ENCODE assay signal across 24 cellular contexts in the genomic region with DNA sequence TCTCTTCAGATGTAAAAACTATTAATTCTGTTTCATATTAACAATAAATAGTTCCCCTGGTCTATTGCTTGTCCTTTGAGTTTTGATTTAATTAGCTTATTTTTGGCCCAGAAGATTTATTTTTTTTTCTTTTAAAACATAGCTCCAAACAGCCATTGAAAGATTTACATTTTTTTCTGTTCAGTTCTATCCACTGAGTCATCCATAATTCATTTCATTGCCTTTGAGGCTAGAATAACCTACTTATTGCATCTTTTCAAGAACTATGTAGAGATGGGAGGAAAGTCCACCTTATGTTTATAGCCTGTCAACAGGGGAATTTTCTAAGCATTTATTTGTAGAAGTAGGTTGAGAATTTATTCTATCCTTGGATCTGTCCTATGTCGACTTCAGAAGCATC. TPM values are rescaled to one million over a fixed set of nuclear protein-coding genes. Genes with fewer than 3 reads are reported as not detected.
DNase-seq lines count a peak whose midpoint lies in the region; ATAC-seq and TF ChIP-seq lines count a peak whose summit lies in the region.
"Had no signal": no experiment of that assay in that cellular context is flagged by ENCODE, and none has a peak within 500 bp of the region (broad histone marks: within the 10 kb centered on the region; RNA-seq: fewer than 3 reads in every experiment).

No MANE protein-coding gene starts in this region.

- no TSS peak for BruUV-seq in IMR-90 (replicated peaks; lab: Mats Ljungman, UMichigan)

- no peak overlapping the region for H3K4me3 Mint-ChIP-seq in activated CD8-positive, alpha-beta T cell treated with anti-CD3 and anti-CD28 coated beads for 36 hours
- no peak overlapping the region for H3K4me3 Mint-ChIP-seq in activated CD8-positive, alpha-beta T cell treated with anti-CD3 and anti-CD28 coated beads, Interleukin-2, amount 10 ng/mL, durations not matched to agents 7 days and 5 days
- H3K4me3 Mint-ChIP-seq in nephron progenitor cell, result no peak overlapping the region

- in situ Hi-C loops in IMR-90 (cut with MboI; ENCODE audit: low sequenced_read_pairs), result no loop called here
- in situ Hi-C loops in astrocyte of the spinal cord (cut with HindIII; ENCODE audit: low sequenced_read_pairs), result no loop called here

- dilution Hi-C loops in IMR-90 (cut with HindIII; ENCODE audit: low sequenced_read_pairs, unreplicated experiment), result no loop called here

- H3K14ac ChIP-seq in IMR-90 (replicated peaks; ENCODE audit: low read depth, low read length), result no peak overlapping the region

- no peak overlapping the region for H3K56ac ChIP-seq in IMR-90 (ENCODE audit: extremely low read depth, insufficient read depth, low read length)

- no peak for DNase-seq in activated CD8-positive, alpha-beta T cell treated with anti-CD3 and anti-CD28 coated beads for 36 hours
- no peak for DNase-seq in activated CD8-positive, alpha-beta T cell treated with anti-CD3 and anti-CD28 coated beads, Interleukin-2, amount 10 ng/mL, durations not matched to agents 7 days and 5 days
- DNase-seq in IMR-90 (peak; percentile 75), astrocyte of the spinal cord (ENCODE audit: low read depth, low spot score) (peak; percentile 15), nephron progenitor cell (no peak), GF-D8 (lab: John Stamatoyannopoulos, UW) (no peak)
- DNase-seq in activated CD4-positive, alpha-beta T cell treated with anti-CD3 and anti-CD28 coated beads for 4 hours, result no peak
- DNase-seq: ACHN; activated CD8-positive, alpha-beta memory T cell treated with anti-CD3 and anti-CD28 coated beads, Interleukin-2, amount 50 U/mL, for 48 hours; COR-L47; dorsolateral prefrontal cortex; KBM-7; left lung; mucosa of descending colon; NCI-H2081; NCI-H510A treated with DMSO at 0.1 percent for 48 hours; SHP77; stimulated activated CD4-positive, alpha-beta T cell treated with anti-CD3 and anti-CD28 coated beads, Interleukin-15, amount 100 ng/mL, for 24 hours; stimulated activated naive CD4-positive, alpha-beta T cell treated with Interleukin-2 at 50 U/mL for 16 hours; transverse colon had no signal

- intact Hi-C loops in activated CD8-positive, alpha-beta T cell treated with anti-CD3 and anti-CD28 coated beads for 36 hours (cut with micrococcal nuclease), result loop anchor here (2.0 to 5.0 kb wide), 2 partner anchors 14 to 36 kb away; no protein-coding TSS in a partner anchor
- intact Hi-C loops in IMR-90 (cut with micrococcal nuclease), result loop anchor here (2.0 kb wide), 1 partner anchor 14 kb away; no protein-coding TSS in a partner anchor

- no peak overlapping the region for H4K8ac ChIP-seq in IMR-90 (ENCODE audit: low read depth in 2 of 2, low read length in 2 of 2)

- 0 out of 4 replicates have a peak, but pooled peaks cover 0 to 4% of the 10 kb centered on the region in 2 experiments for H3K79me1 ChIP-seq in IMR-90 (ENCODE audit: low read depth in 1 of 2, low read length in 2 of 2)

- H3K9ac ChIP-seq in IMR-90 (ENCODE audit: low read depth, low read length), result no peak overlapping the region

- CTCF ChIA-PET in activated CD8-positive, alpha-beta T cell treated with anti-CD3 and anti-CD28 coated beads for 36 hours (lab: Charles Lee), result no interaction called here
- CTCF ChIA-PET in activated CD8-positive, alpha-beta T cell treated with anti-CD3 and anti-CD28 coated beads, Interleukin-2, amount 10 ng/mL, durations not matched to agents 7 days and 5 days (lab: Charles Lee), result no interaction called here
- CTCF ChIA-PET in IMR-90 (lab: Yijun Ruan, JAX), result no interaction called here

- H3K9me1 ChIP-seq in IMR-90 (ENCODE audit: insufficient read depth, low read length), result peaks cover 5% of the 10 kb centered on the region; the same call in 1 of the 2 replicates

- no peaks in the 10 kb centered on the region for H3K9me3 ChIP-seq in IMR-90 (ENCODE audit: control insufficient read depth, insufficient read depth, low read length)
- H3K9me3 ChIP-seq: mucosa of descending colon, right atrium auricular region, transverse colon had no signal

- no peak overlapping the region for H2AK9ac ChIP-seq in IMR-90 (replicated peaks; ENCODE audit: low read depth, low read length, poor library complexity)

- H2BK5ac ChIP-seq in IMR-90 (ENCODE audit: low read depth, low read length, poor library complexity, severe bottlenecking), result no peak overlapping the region

- no peak overlapping the region for H2AK5ac ChIP-seq in IMR-90 (ENCODE audit: low read depth, low read length)

- H3K36me3 ChIP-seq in IMR-90 (ENCODE audit: control insufficient read depth, insufficient read depth, low read length), result no peaks in the 10 kb centered on the region
- H3K36me3 ChIP-seq: cardiac muscle cell, left lung, right atrium auricular region, transverse colon had no signal

- no CpG with 5 or more reads among the region's 1 CpG for WGBS in IMR-90 (ENCODE audit: extremely low coverage in 2 of 2, insufficient read length in 1 of 2), 2 experiments

- peaks cover 5% of the 10 kb centered on the region for H3K36me3 Mint-ChIP-seq in activated CD8-positive, alpha-beta T cell treated with anti-CD3 and anti-CD28 coated beads for 36 hours (ENCODE audit: low read depth)
- H3K36me3 Mint-ChIP-seq in activated CD8-positive, alpha-beta T cell treated with anti-CD3 and anti-CD28 coated beads, Interleukin-2, amount 10 ng/mL, durations not matched to agents 7 days and 5 days (ENCODE audit: low read depth), result peaks cover 8% of the 10 kb centered on the region
- H3K36me3 Mint-ChIP-seq in nephron progenitor cell (ENCODE audit: low read depth), result peaks cover 2% of the 10 kb centered on the region

- peaks cover 18% of the 10 kb centered on the region for H3K4me1 ChIP-seq in IMR-90 (ENCODE audit: control insufficient read depth, insufficient read depth, low read length)

- TF ChIP-seq POLR2A in IMR-90 (IDR thresholded peaks at IDR 0.05; ENCODE audit: low read depth, low read length), result no peak

- H3K23ac ChIP-seq in IMR-90 (ENCODE audit: low read depth, low read length), result no peak overlapping the region

- POLR2A ChIA-PET in activated CD8-positive, alpha-beta T cell treated with anti-CD3 and anti-CD28 coated beads for 36 hours (lab: Charles Lee), result interaction anchor here (0.7 kb wide), 2 partner anchors 13 to 79 kb away, joined by 3 read pairs; no protein-coding TSS in a partner anchor
- POLR2A ChIA-PET in activated CD8-positive, alpha-beta T cell treated with anti-CD3 and anti-CD28 coated beads, Interleukin-2, amount 10 ng/mL, durations not matched to agents 7 days and 5 days (lab: Charles Lee), result interaction anchor here (3.3 to 9.6 kb wide), 2 partner anchors 15 to 35 kb away, joined by 20 to 93 read pairs; no protein-coding TSS in a partner anchor
- POLR2A ChIA-PET in IMR-90 (lab: Charles Lee; ENCODE audit: unreplicated experiment), result interaction anchor here (0.6 kb wide), 2 partner anchors 17 to 36 kb away, joined by 3 read pairs; no protein-coding TSS in a partner anchor

- H3K9me3 Mint-ChIP-seq in activated CD8-positive, alpha-beta T cell treated with anti-CD3 and anti-CD28 coated beads for 36 hours, result peaks cover 3% of the 10 kb centered on the region
- H3K9me3 Mint-ChIP-seq in activated CD8-positive, alpha-beta T cell treated with anti-CD3 and anti-CD28 coated beads, Interleukin-2, amount 10 ng/mL, durations not matched to agents 7 days and 5 days (ENCODE audit: insufficient read depth), result no peaks in the 10 kb centered on the region
- peaks cover 16% of the 10 kb centered on the region for H3K9me3 Mint-ChIP-seq in nephron progenitor cell

- ATAC-seq in activated CD8-positive, alpha-beta T cell treated with anti-CD3 and anti-CD28 coated beads for 36 hours, result no peak
- ATAC-seq in activated CD8-positive, alpha-beta T cell treated with anti-CD3 and anti-CD28 coated beads, Interleukin-2, amount 10 ng/mL, durations not matched to agents 7 days and 5 days, result no peak
- ATAC-seq in IMR-90 (ENCODE audit: low read depth), result peak; percentile 60
- no peak for ATAC-seq in HG03342 (IDR thresholded peaks at IDR 0.05; ENCODE audit: unreplicated experiment)
- ATAC-seq: left lung, mucosa of descending colon had no signal

- H3K4me2 ChIP-seq in IMR-90 (ENCODE audit: low read depth, low read length), result no peak overlapping the region

- no peak for TF ChIP-seq CTCF in activated CD8-positive, alpha-beta T cell treated with anti-CD3 and anti-CD28 coated beads for 36 hours (IDR thresholded peaks at IDR 0.05)
- TF ChIP-seq CTCF in IMR-90 (conservative IDR thresholded peaks at IDR 0.05; ENCODE audit: low read depth, low read length) (no peak), astrocyte of the spinal cord (IDR thresholded peaks at IDR 0.05; ENCODE audit: low read depth, low read length) (no peak), nephron progenitor cell (IDR thresholded peaks at IDR 0.05) (no peak)

- no peak overlapping the region for H2BK120ac ChIP-seq in IMR-90 (ENCODE audit: low read depth, low read length)

- no peak overlapping the region for H3K18ac ChIP-seq in IMR-90 (ENCODE audit: low read depth, low read length)

- no peaks in the 10 kb centered on the region for H4K20me1 ChIP-seq in IMR-90 (ENCODE audit: insufficient read depth, low read length)

- H3K4ac ChIP-seq in IMR-90 (ENCODE audit: low read depth, low read length), result no peak overlapping the region

- no peak overlapping the region for H3K27ac ChIP-seq in IMR-90 (ENCODE audit: insufficient read depth, low read length)
- H3K27ac ChIP-seq: cardiac muscle cell, dorsolateral prefrontal cortex, epithelial cell of prostate, right atrium auricular region had no signal

- H2AFZ ChIP-seq in IMR-90 (replicated peaks; ENCODE audit: low read length, poor library complexity), result no peak overlapping the region

- no peak overlapping the region for H4K5ac ChIP-seq in IMR-90 (ENCODE audit: low read depth, low read length)

- H3K4me1 Mint-ChIP-seq in activated CD8-positive, alpha-beta T cell treated with anti-CD3 and anti-CD28 coated beads for 36 hours (ENCODE audit: low read depth), result peaks cover 67% of the 10 kb centered on the region
- peaks cover 69% of the 10 kb centered on the region for H3K4me1 Mint-ChIP-seq in activated CD8-positive, alpha-beta T cell treated with anti-CD3 and anti-CD28 coated beads, Interleukin-2, amount 10 ng/mL, durations not matched to agents 7 days and 5 days (ENCODE audit: low read depth)
- H3K4me1 Mint-ChIP-seq in nephron progenitor cell, result peaks cover 38% of the 10 kb centered on the region

- H2BK20ac ChIP-seq in IMR-90 (ENCODE audit: low read depth, low read length), result no peak overlapping the region

- H2BK15ac ChIP-seq in IMR-90 (ENCODE audit: low read depth, low read length), result no peak overlapping the region

- no peak overlapping the region for H3K4me3 ChIP-seq in IMR-90 (ENCODE audit: insufficient read depth, low read depth, low read length)
- H3K4me3 ChIP-seq in astrocyte of the spinal cord (ENCODE audit: low read depth, low read length), result no peak overlapping the region
- H3K4me3 ChIP-seq: cardiac muscle cell, dorsolateral prefrontal cortex, left lung, mucosa of descending colon, right atrium auricular region, transverse colon had no signal

- TF ChIP-seq RAD21 in IMR-90 (IDR thresholded peaks at IDR 0.05; ENCODE audit: low read length), result no peak

- H4K91ac ChIP-seq in IMR-90 (ENCODE audit: insufficient read depth, low read depth, low read length), result no peak overlapping the region

- no peaks in the 10 kb centered on the region for H3K27me3 Mint-ChIP-seq in activated CD8-positive, alpha-beta T cell treated with anti-CD3 and anti-CD28 coated beads for 36 hours
- no peaks in the 10 kb centered on the region for H3K27me3 Mint-ChIP-seq in activated CD8-positive, alpha-beta T cell treated with anti-CD3 and anti-CD28 coated beads, Interleukin-2, amount 10 ng/mL, durations not matched to agents 7 days and 5 days (ENCODE audit: low read depth)
- H3K27me3 Mint-ChIP-seq in nephron progenitor cell (ENCODE audit: low read depth, poor library complexity), result peaks cover 2% of the 10 kb centered on the region

- H3K27ac Mint-ChIP-seq in activated CD8-positive, alpha-beta T cell treated with anti-CD3 and anti-CD28 coated beads for 36 hours, result peak overlapping the region; percentile 66
- no peak overlapping the region for H3K27ac Mint-ChIP-seq in activated CD8-positive, alpha-beta T cell treated with anti-CD3 and anti-CD28 coated beads, Interleukin-2, amount 10 ng/mL, durations not matched to agents 7 days and 5 days
- H3K27ac Mint-ChIP-seq in nephron progenitor cell, result peak overlapping the region; percentile 54

- no peaks in the 10 kb centered on the region for H3K27me3 ChIP-seq in IMR-90 (ENCODE audit: control insufficient read depth, insufficient read depth, low read length)
- H3K27me3 ChIP-seq: cardiac muscle cell, dorsolateral prefrontal cortex, left lung, right atrium auricular region, transverse colon had no signal

RNA-seq across cellular contexts. Expression of a gene that starts 53.4 kb away (rescaled TPM):
- 100 to 1,000 TPM; 124 to 138 TPM for total RNA-seq in activated CD8-positive, alpha-beta T cell treated with anti-CD3 and anti-CD28 coated beads for 36 hours
- 100 to 1,000 TPM; 137 to 144 TPM for total RNA-seq in activated CD8-positive, alpha-beta T cell treated with anti-CD3 and anti-CD28 coated beads, Interleukin-2, amount 10 ng/mL, durations not matched to agents 7 days and 5 days
- total RNA-seq in IMR-90 (2012; rRNA removed), result 64.7 and 71.4 TPM in 2 replicates
- polyA plus RNA-seq in IMR-90 (2012; rRNA removed), result 37.8 and 44.9 TPM in 2 replicates
- 9.0 and 12.0 TPM in 2 replicates for polyA plus RNA-seq in IMR-90 (2012; cell fraction: cytosol; rRNA removed)
- 54.1 and 206 TPM in 2 replicates for polyA plus RNA-seq in IMR-90 (2012; cell fraction: nucleus; rRNA removed; ENCODE audit: low replicate concordance)

Comparison
In these comparisons a context has a peak if more than half of its experiments do, and no peak if none do; other contexts are left out.
1. DNase-seq: peak in IMR-90 (single experiment) and astrocyte of the spinal cord (single experiment); none in activated CD8-positive, alpha-beta T cell treated with anti-CD3 and anti-CD28 coated beads for 36 hours (single experiment), activated CD8-positive, alpha-beta T cell treated with anti-CD3 and anti-CD28 coated beads, Interleukin-2, amount 10 ng/mL, durations not matched to agents 7 days and 5 days (single experiment), nephron progenitor cell (single experiment), GF-D8 (single experiment) and activated CD4-positive, alpha-beta T cell treated with anti-CD3 and anti-CD28 coated beads for 4 hours (0 of 2).